18 cellular contexts compared by ENCODE assay signal in genomic region chr9:137431416-137431931, GRCh38. TPM values are rescaled to one million over a fixed set of nuclear protein-coding genes. Genes with fewer than 3 reads are reported as not detected.
DNase-seq lines count a peak whose midpoint lies in the region; ATAC-seq, FAIRE-seq and TF ChIP-seq lines count a peak whose summit lies in the region.
"Had no signal": no experiment of that assay in that cellular context is flagged by ENCODE, and none has a peak within 500 bp of the region (broad histone marks: within the 10 kb centered on the region; RNA-seq: fewer than 3 reads in every experiment).

No MANE protein-coding gene starts in this region.

- TF ChIP-seq POLR2A in spleen (IDR thresholded peaks at IDR 0.05): no peak

- no peak for TF ChIP-seq EP300 in Ishikawa (IDR thresholded peaks at IDR 0.05; ENCODE audit: borderline replicate concordance)

- no peak for TF ChIP-seq CTCF in right atrium auricular region (IDR thresholded peaks at IDR 0.05)
- no peak for TF ChIP-seq CTCF in kidney (IDR thresholded peaks at IDR 0.05; ENCODE audit: borderline replicate concordance, extremely low read depth, insufficient read depth)
- TF ChIP-seq CTCF in spleen (IDR thresholded peaks at IDR 0.05 in 8 of 11, conservative IDR thresholded peaks at IDR 0.05 in 3 of 11): no peak

- H3K27ac ChIP-seq in right atrium auricular region (no peak overlapping the region), kidney (ENCODE audit: low read depth in 2 of 2, low read length in 2 of 2) (no peak overlapping the region), spleen (no peak overlapping the region)
- H3K27ac ChIP-seq: C4-2B had no signal

- peaks cover 0 to 7% of the 10 kb centered on the region in 2 donors for H3K4me1 ChIP-seq in right atrium auricular region
- H3K4me1 ChIP-seq in kidney (ENCODE audit: control insufficient read depth in 1 of 2, insufficient read depth in 1 of 2, low read depth in 1 of 2, low read length in 2 of 2): peaks cover 0 to 2% of the 10 kb centered on the region in 2 donors
- H3K4me1 ChIP-seq in spleen: peaks cover 0 to 43% (median 7%) of the 10 kb centered on the region in 6 donors

- ATAC-seq in Right ventricle myocardium superior (ENCODE audit: poor library complexity): no peak
- ATAC-seq: PC-3 had no signal

- DNase-seq in Right ventricle myocardium superior: peak; percentile 31
- no peak for DNase-seq in right atrium auricular region (ENCODE audit: low spot score)
- peak; percentile 76 for DNase-seq in kidney
- DNase-seq in spleen: peak; percentile 65
- no peak for DNase-seq in islet precursor cell
- DNase-seq in cortex of kidney (lab: John Stamatoyannopoulos, UW): no peak
- DNase-seq in activated CD4-positive, CD25-positive, alpha-beta regulatory T cell (lab: John Stamatoyannopoulos, UW): no peak
- DNase-seq: COR-L47; HCEC 1CT; KBM-7; NCI-H1417 treated with DMSO at 0.1 percent for 48 hours; NCI-H2029 treated with DMSO at 0.1 percent for 48 hours; NCI-H2171 treated with DMSO at 0.1 percent for 48 hours; NCI-H446 treated with DMSO at 0.1 percent for 48 hours; NK-92 treated with Interleukin-12 subunit alpha and Interleukin-12 subunit beta, amount 100 ng/mL, for 24 hours; PC-3 had no signal

- no peaks in the 10 kb centered on the region for H3K36me3 ChIP-seq in right atrium auricular region
- no peaks in the 10 kb centered on the region for H3K36me3 ChIP-seq in kidney (ENCODE audit: control insufficient read depth in 1 of 2, insufficient read depth in 2 of 2, low read length in 2 of 2)
- H3K36me3 ChIP-seq in spleen: no peaks in the 10 kb centered on the region

- no peaks in the 10 kb centered on the region for H3K27me3 ChIP-seq in right atrium auricular region
- H3K27me3 ChIP-seq in spleen (replicated peaks in 1 of 7): peaks cover 0 to 57% (median 0%) of the 10 kb centered on the region in 7 donors

- no peak for TF ChIP-seq RAD21 in Ishikawa (IDR thresholded peaks at IDR 0.05; ENCODE audit: low read depth)

- no peak for FAIRE-seq in kidney (lab: Jason Lieb, UNC)

- WGBS in spleen, 5 donors: 68 to 82% (median 74%) methylated on average over 8 to 21 of the region's 21 CpGs

- intact Hi-C loops in Right ventricle myocardium superior (cut with DNase I): no loop called here
- intact Hi-C loops in kidney (cut with DNase I): no loop called here
- intact Hi-C loops in spleen (cut with DNase I; ENCODE audit: low total_unique reads): no loop called here

- H3K4me3 ChIP-seq in right atrium auricular region (no peak overlapping the region), kidney (ENCODE audit: low read length in 2 of 2) (no peak overlapping the region), spleen (no peak overlapping the region)

- H3K9ac ChIP-seq in kidney (ENCODE audit: low read length in 2 of 2): no peak overlapping the region

- no peaks in the 10 kb centered on the region for H3K9me3 ChIP-seq in right atrium auricular region
- H3K9me3 ChIP-seq in kidney (ENCODE audit: control insufficient read depth in 1 of 2, low read length in 2 of 2): no peaks in the 10 kb centered on the region
- no peaks in the 10 kb centered on the region for H3K9me3 ChIP-seq in spleen

TF ChIP-seq in Ishikawa, 13 proteins besides CTCF, POLR2A, EP300 and RAD21:
- TF ChIP-seq CREB1 (IDR thresholded peaks at IDR 0.05; ENCODE audit: low read depth) (no peak), FOXM1 (IDR thresholded peaks at IDR 0.05; ENCODE audit: borderline replicate concordance, low read depth) (no peak), EGR1 (IDR thresholded peaks at IDR 0.05) (peak; percentile 64; the same call in 1 of the 2 replicates), TCF12 (IDR thresholded peaks at IDR 0.05; ENCODE audit: low read depth) (peak; percentile 35; the same call in 1 of the 2 replicates)
TF ChIP-seq in Ishikawa: peak in this region for 2.

RNA-seq across cellular contexts. Expression of gene NOXA1, which starts 8.3 kb away (rescaled TPM):
- total RNA-seq in Right ventricle myocardium superior (1.7 TPM), right atrium auricular region (1 to 10 TPM in 1 of 2 donors, under 1 TPM in 1; 0.94 to 3.4 TPM), kidney (21.8 TPM), spleen (10 to 100 TPM in 2 of 7 donors, 1 to 10 TPM in 5; 1.9 to 15.0 (median 5.3) TPM)
- polyA plus RNA-seq in kidney (ENCODE audit: insufficient read depth, low read depth, low replicate concordance) (19.1 TPM), spleen (10 to 100 TPM in 1 of 3 donors, 1 to 10 TPM in 2; 3.2 to 10.7 (median 7.8) TPM)

RNA-seq across cellular contexts. Expression of gene EXD3, which starts 8.5 kb away (rescaled TPM):
- total RNA-seq in Right ventricle myocardium superior (6.9 TPM), right atrium auricular region (1 to 10 TPM; 5.9 to 6.0 TPM), kidney (44.5 TPM), spleen (10 to 100 TPM; 14.5 to 52.8 (median 29.8) TPM)
- polyA plus RNA-seq in kidney (ENCODE audit: insufficient read depth, low read depth, low replicate concordance) (18.9 TPM), spleen (10 to 100 TPM; 15.6 to 62.3 (median 43.4) TPM)

RNA-seq across cellular contexts. Expression of gene ENTPD8, which starts 9.7 kb away (rescaled TPM):
- total RNA-seq in Right ventricle myocardium superior (not detected), right atrium auricular region (not detected), kidney (5.2 TPM), spleen (under 1 TPM in 3 of 7 donors, not detected in 4; 0.26 to 0.37 (median 0.28) TPM)
- polyA plus RNA-seq in kidney (ENCODE audit: insufficient read depth, low read depth, low replicate concordance) (5.0 TPM), spleen (under 1 TPM; 0.07 to 0.10 (median 0.09) TPM)
- total RNA-seq: PC-3 had no signal

RNA-seq across cellular contexts. Expression of gene NSMF, which starts 27.7 kb away (rescaled TPM):
- total RNA-seq in Right ventricle myocardium superior: 10.0 TPM
- total RNA-seq in right atrium auricular region: 10 to 100 TPM; 16.2 to 26.2 TPM
- 49.5 TPM for total RNA-seq in kidney
- 32.7 TPM for polyA plus RNA-seq in kidney (ENCODE audit: insufficient read depth, low read depth, low replicate concordance)
- 10 to 100 TPM; 21.8 to 39.0 (median 25.5) TPM for total RNA-seq in spleen
- 10 to 100 TPM; 21.8 to 49.3 (median 26.7) TPM for polyA plus RNA-seq in spleen

Comparison
In these comparisons a context has a peak if more than half of its experiments do, and no peak if none do; other contexts are left out.
1. DNase-seq: peak in Right ventricle myocardium superior (single experiment), kidney (single experiment) and spleen (single experiment); none in right atrium auricular region (single experiment), islet precursor cell (single experiment), cortex of kidney (single experiment) and activated CD4-positive, CD25-positive, alpha-beta regulatory T cell (0 of 4).